24 cellular contexts compared by ENCODE assay signal in genomic region chr14:20707622-20708021, GRCh38. TPM values are rescaled to one million over a fixed set of nuclear protein-coding genes. Genes with fewer than 3 reads are reported as not detected.
DNase-seq lines count a peak whose midpoint lies in the region; ATAC-seq and TF ChIP-seq lines count a peak whose summit lies in the region.
"Had no signal": no experiment of that assay in that cellular context is flagged by ENCODE, and none has a peak within 500 bp of the region (broad histone marks: within the 10 kb centered on the region; RNA-seq: fewer than 3 reads in every experiment).

No MANE protein-coding gene starts in this region.

- H3K4me3 ChIP-seq in cardiac fibroblast (replicated peaks in 1 of 2; ENCODE audit: low read depth in 2 of 2, low read length in 2 of 2), result no peak overlapping the region
- H3K4me3 ChIP-seq in thyroid gland (replicated peaks in 1 of 3), result no peak overlapping the region
- no peak overlapping the region for H3K4me3 ChIP-seq in CD8-positive, alpha-beta memory T cell (ENCODE audit: low read length)

- H3K27me3 ChIP-seq in thyroid gland, result no peaks in the 10 kb centered on the region
- H3K27me3 ChIP-seq in CD8-positive, alpha-beta memory T cell (ENCODE audit: insufficient read depth, low read length, poor library complexity, severe bottlenecking), result no peaks in the 10 kb centered on the region

- no peaks in the 10 kb centered on the region for H3K9me3 ChIP-seq in thyroid gland
- H3K9me3 ChIP-seq in CD8-positive, alpha-beta memory T cell (ENCODE audit: low read length), result no peaks in the 10 kb centered on the region

- CTCF ChIA-PET in CD8-positive, alpha-beta memory T cell (lab: Charles Lee), result interaction anchor here (1.1 kb wide), 3 partner anchors 17 to 150 kb away, joined by 3 read pairs; no protein-coding TSS in a partner anchor

- H3K4me3 Mint-ChIP-seq in CD8-positive, alpha-beta memory T cell, result no peak overlapping the region
- H3K4me3 Mint-ChIP-seq: neural crest cell had no signal

- DNase-seq in SIG-M5 treated with dmso at 0.1 percent for 504 hours (lab: John Stamatoyannopoulos, UW; ENCODE audit: unreplicated experiment) (peak; percentile 63), SIG-M5 (lab: John Stamatoyannopoulos, UW) (no peak), cardiac fibroblast (ENCODE audit: low read depth in 2 of 2) (peak; percentile 20 to 69), left colon (no peak), thyroid gland (peak; percentile 44 to 49), NCI-H2029 (lab: John Stamatoyannopoulos, UW) (no peak)
- no peak for DNase-seq in CD8-positive, alpha-beta memory T cell
- DNase-seq: activated CD4-positive, CD25-positive, alpha-beta regulatory T cell; activated effector memory CD4-positive, alpha-beta T cell treated with Interleukin-2 at 50 U/mL for 16 hours; anterior cingulate cortex; C1 segment of cervical spinal cord; DND-41; GOT3; NCI-H2081 treated with DMSO at 0.1 percent for 48 hours; NCI-H748 treated with DMSO at 0.1 percent for 48 hours; stimulated activated CD4-positive, alpha-beta T cell treated with anti-CD3 and anti-CD28 coated beads, Interleukin-4, amount 100 ng/mL, for 1 hour; stimulated activated CD8-positive, alpha-beta memory T cell treated with anti-CD3 and anti-CD28 coated beads, Interleukin-4, amount 100 ng/mL, for 48 hours had no signal

- ATAC-seq in left colon (peak; percentile 52), HG02763 (IDR thresholded peaks at IDR 0.05; ENCODE audit: unreplicated experiment) (no peak)
- ATAC-seq: Panc1, sciatic nerve had no signal

- intact Hi-C loops in left colon (cut with DNase I, micrococcal nuclease), result no loop called here
- intact Hi-C loops in thyroid gland (cut with DNase I), result no loop called here

- no peaks in the 10 kb centered on the region for H3K9me3 Mint-ChIP-seq in CD8-positive, alpha-beta memory T cell

- no peaks in the 10 kb centered on the region for H3K36me3 ChIP-seq in thyroid gland
- no peaks in the 10 kb centered on the region for H3K36me3 ChIP-seq in CD8-positive, alpha-beta memory T cell (ENCODE audit: insufficient read depth, low read length)

- no peaks in the 10 kb centered on the region for H3K4me1 Mint-ChIP-seq in CD8-positive, alpha-beta memory T cell
- H3K4me1 Mint-ChIP-seq: neural crest cell had no signal

- POLR2A ChIA-PET in CD8-positive, alpha-beta memory T cell (lab: Charles Lee), result no interaction called here

- WGBS in thyroid gland, 2 donors, result 44 to 60% methylated on average over 2 of the region's 2 CpGs

- no peak overlapping the region for H3K27ac Mint-ChIP-seq in CD8-positive, alpha-beta memory T cell

- H3K36me3 Mint-ChIP-seq in CD8-positive, alpha-beta memory T cell, result no peaks in the 10 kb centered on the region

- H3K4me1 ChIP-seq in thyroid gland, result peaks cover 0 to 13% of the 10 kb centered on the region in 2 donors
- no peaks in the 10 kb centered on the region for H3K4me1 ChIP-seq in CD8-positive, alpha-beta memory T cell (ENCODE audit: insufficient read depth, low read length)

- no peak for TF ChIP-seq CTCF in cardiac fibroblast (IDR thresholded peaks at IDR 0.05; ENCODE audit: low read depth, low read length)
- TF ChIP-seq CTCF in thyroid gland (IDR thresholded peaks at IDR 0.05), result no peak

- peaks cover 0 to 17% of the 10 kb centered on the region in 2 donors for H3K27me3 Mint-ChIP-seq in CD8-positive, alpha-beta memory T cell

- no peak for TF ChIP-seq POLR2A in thyroid gland (IDR thresholded peaks at IDR 0.05)

- no peak overlapping the region for H3K27ac ChIP-seq in thyroid gland
- H3K27ac ChIP-seq in CD8-positive, alpha-beta memory T cell (ENCODE audit: low read depth, low read length), result no peak overlapping the region
- H3K27ac ChIP-seq: 22Rv1 had no signal

RNA-seq across cellular contexts. Expression of gene ANG, which starts 19.1 kb away (rescaled TPM):
- total RNA-seq in left colon (10 to 100 TPM; 49.2 to 50.4 TPM), thyroid gland (10 to 100 TPM in 1 of 4 donors, 1 to 10 TPM in 3; 2.8 to 17.6 (median 5.8) TPM)
- total RNA-seq in CD8-positive, alpha-beta memory T cell, result under 1 TPM; 0.39 to 0.58 TPM
- polyA plus RNA-seq in CD8-positive, alpha-beta memory T cell, result 1.4 TPM

RNA-seq across cellular contexts. Expression of gene RNASE4, which starts 23.3 kb away (rescaled TPM):
- total RNA-seq in left colon (10 to 100 TPM; 52.2 to 62.1 TPM), thyroid gland (10 to 100 TPM; 15.5 to 58.9 (median 45.8) TPM)
- under 1 TPM in 1 of 2 experiments, not detected in 1; 0.57 TPM for total RNA-seq in CD8-positive, alpha-beta memory T cell
- polyA plus RNA-seq in CD8-positive, alpha-beta memory T cell, result 2.3 TPM

RNA-seq across cellular contexts. Expression of gene EDDM3A, which starts 38.1 kb away (rescaled TPM):
- total RNA-seq in left colon (not detected), thyroid gland (not detected)
- total RNA-seq in CD8-positive, alpha-beta memory T cell, result not detected
- not detected for polyA plus RNA-seq in CD8-positive, alpha-beta memory T cell
- total RNA-seq: dermis microvascular lymphatic vessel endothelial cell, HT1080, neural crest cell, sciatic nerve had no signal

Comparison
In these comparisons a context has a peak if more than half of its experiments do, and no peak if none do; other contexts are left out.
1. DNase-seq: peak in SIG-M5 treated with dmso at 0.1 percent for 504 hours (single experiment), cardiac fibroblast (2 of 2) and thyroid gland (2 of 2); none in SIG-M5 (single experiment), left colon (0 of 2), NCI-H2029 (single experiment) and CD8-positive, alpha-beta memory T cell (0 of 5).
2. RNA of gene RNASE4, which starts 23.3 kb away (total RNA-seq): 52.2 to 62.1 TPM in left colon and 15.5 to 58.9 TPM in thyroid gland; 0.57 TPM in CD8-positive, alpha-beta memory T cell; every median in the first group is over 10 times any median in the second.